ENCODE assay signal across 8 cellular contexts in the genomic region with DNA sequence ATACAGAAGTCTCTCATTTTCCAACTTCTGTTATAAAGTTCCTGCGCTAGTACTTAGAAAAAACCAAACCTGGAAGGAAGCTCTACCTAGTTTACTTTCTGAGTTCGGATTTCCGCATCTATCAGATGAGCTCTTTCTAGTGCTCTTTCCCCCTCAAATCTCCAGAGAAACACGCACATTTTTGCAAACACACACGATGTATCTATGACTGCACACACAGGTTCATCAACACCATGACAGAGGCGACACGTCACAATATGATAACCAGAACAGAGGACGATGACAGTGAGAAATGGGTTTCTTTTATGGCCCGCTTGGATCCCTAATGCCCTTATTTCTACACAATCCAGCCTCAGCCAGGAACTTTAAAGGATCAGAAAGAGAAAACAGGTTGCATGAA. TPM values are rescaled to one million over a fixed set of nuclear protein-coding genes. Genes with fewer than 3 reads are reported as not detected.
DNase-seq lines count a peak whose midpoint lies in the region; ATAC-seq and TF ChIP-seq lines count a peak whose summit lies in the region.

No MANE protein-coding gene starts in this region.

- H3K36me3 ChIP-seq in upper lobe of left lung: no peaks in the 10 kb centered on the region

- H3K27ac ChIP-seq in upper lobe of left lung: peak overlapping the region in 3 of 4 donors; percentile 32 to 63 (median 62)

- peak; percentile 27 for ATAC-seq in HG03159 (IDR thresholded peaks at IDR 0.05; ENCODE audit: unreplicated experiment)
- ATAC-seq in SK-N-SH treated with all-trans-retinoic acid at 6 μM for 48 hours: peak; percentile 43
- ATAC-seq in upper lobe of left lung (ENCODE audit: low FRiP score in 2 of 2): peak; percentile 30 to 50

- H3K4me3 ChIP-seq in cardiac fibroblast (replicated peaks in 1 of 2; ENCODE audit: low read depth in 2 of 2, low read length in 2 of 2) (peak overlapping the region; percentile 13 to 56), upper lobe of left lung (peak overlapping the region; percentile 20 to 59 (median 50))

- H3K4me1 ChIP-seq in upper lobe of left lung: peaks cover 0 to 19% (median 9%) of the 10 kb centered on the region in 4 donors

- peak; percentile 67 for DNase-seq in NCI-H82 (lab: John Stamatoyannopoulos, UW)
- DNase-seq in NCI-H82 treated with DMSO at 0.1 percent for 48 hours (lab: John Stamatoyannopoulos, UW; ENCODE audit: unreplicated experiment): no peak
- peak in 1 of 2 donors; percentile 13 for DNase-seq in cardiac fibroblast (ENCODE audit: low read depth in 2 of 2)
- DNase-seq in midbrain (lab: John Stamatoyannopoulos, UW): peak; percentile 49
- DNase-seq in upper lobe of left lung: no peak
- no peak for DNase-seq in HPDE6-E6E7 (ENCODE audit: extremely low spot score)

- H3K9me3 ChIP-seq in upper lobe of left lung: no peaks in the 10 kb centered on the region

- TF ChIP-seq EP300 in upper lobe of left lung (IDR thresholded peaks at IDR 0.05): no peak

- no peak for TF ChIP-seq POLR2A in upper lobe of left lung (IDR thresholded peaks at IDR 0.05)

- H3K27me3 ChIP-seq in upper lobe of left lung: no peaks in the 10 kb centered on the region

- TF ChIP-seq CTCF in cardiac fibroblast (IDR thresholded peaks at IDR 0.05; ENCODE audit: low read depth, low read length) (no peak), upper lobe of left lung (IDR thresholded peaks at IDR 0.05) (no peak)

- 11 to 12% methylated on average over 9 of the region's 9 CpGs for WGBS in upper lobe of left lung, 2 donors

TF ChIP-seq in SK-N-SH treated with all-trans-retinoic acid at 6 μM for 48 hours, 23 proteins besides CTCF, POLR2A, EP300 and RAD21:
- TF ChIP-seq RARB (CRISPR knock-in tag; IDR thresholded peaks at IDR 0.05) (no peak), ZNF8 (CRISPR knock-in tag; IDR thresholded peaks at IDR 0.05) (no peak), BACH2 (CRISPR knock-in tag; IDR thresholded peaks at IDR 0.05; ENCODE audit: borderline replicate concordance) (no peak), ZC3H10 (CRISPR knock-in tag; IDR thresholded peaks at IDR 0.05) (no peak), ZFP3 (CRISPR knock-in tag; IDR thresholded peaks at IDR 0.05) (no peak), TOX (CRISPR knock-in tag; IDR thresholded peaks at IDR 0.05; ENCODE audit: borderline replicate concordance) (no peak), OSR1 (CRISPR knock-in tag; IDR thresholded peaks at IDR 0.05) (no peak), ISL1 (CRISPR knock-in tag; IDR thresholded peaks at IDR 0.05) (no peak), SNAI2 (CRISPR knock-in tag; IDR thresholded peaks at IDR 0.05) (no peak), CSDC2 (CRISPR knock-in tag; IDR thresholded peaks at IDR 0.05) (no peak), ESRRG (CRISPR knock-in tag; IDR thresholded peaks at IDR 0.05) (no peak), GLIS3 (CRISPR knock-in tag; IDR thresholded peaks at IDR 0.05) (no peak), PPARA (CRISPR knock-in tag; IDR thresholded peaks at IDR 0.05; ENCODE audit: borderline replicate concordance) (no peak), TCF4 (CRISPR knock-in tag; IDR thresholded peaks at IDR 0.05; ENCODE audit: borderline replicate concordance) (no peak), ZNF70 (CRISPR knock-in tag; IDR thresholded peaks at IDR 0.05) (no peak), ARNTL (CRISPR knock-in tag; IDR thresholded peaks at IDR 0.05; ENCODE audit: borderline replicate concordance, low read depth) (no peak)
- TF ChIP-seq, protein P1, sequence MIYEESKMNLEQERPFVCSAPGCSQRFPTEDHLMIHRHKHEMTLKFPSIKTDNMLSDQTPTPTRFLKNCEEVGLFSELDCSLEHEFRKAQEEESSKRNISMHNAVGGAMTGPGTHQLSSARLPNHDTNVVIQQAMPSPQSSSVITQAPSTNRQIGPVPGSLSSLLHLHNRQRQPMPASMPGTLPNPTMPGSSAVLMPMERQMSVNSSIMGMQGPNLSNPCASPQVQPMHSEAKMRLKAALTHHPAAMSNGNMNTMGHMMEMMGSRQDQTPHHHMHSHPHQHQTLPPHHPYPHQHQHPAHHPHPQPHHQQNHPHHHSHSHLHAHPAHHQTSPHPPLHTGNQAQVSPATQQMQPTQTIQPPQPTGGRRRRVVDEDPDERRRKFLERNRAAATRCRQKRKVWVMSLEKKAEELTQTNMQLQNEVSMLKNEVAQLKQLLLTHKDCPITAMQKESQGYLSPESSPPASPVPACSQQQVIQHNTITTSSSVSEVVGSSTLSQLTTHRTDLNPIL (CRISPR knock-in tag; IDR thresholded peaks at IDR 0.05; ENCODE audit: low read depth): no peak
- TF ChIP-seq, protein P2, sequence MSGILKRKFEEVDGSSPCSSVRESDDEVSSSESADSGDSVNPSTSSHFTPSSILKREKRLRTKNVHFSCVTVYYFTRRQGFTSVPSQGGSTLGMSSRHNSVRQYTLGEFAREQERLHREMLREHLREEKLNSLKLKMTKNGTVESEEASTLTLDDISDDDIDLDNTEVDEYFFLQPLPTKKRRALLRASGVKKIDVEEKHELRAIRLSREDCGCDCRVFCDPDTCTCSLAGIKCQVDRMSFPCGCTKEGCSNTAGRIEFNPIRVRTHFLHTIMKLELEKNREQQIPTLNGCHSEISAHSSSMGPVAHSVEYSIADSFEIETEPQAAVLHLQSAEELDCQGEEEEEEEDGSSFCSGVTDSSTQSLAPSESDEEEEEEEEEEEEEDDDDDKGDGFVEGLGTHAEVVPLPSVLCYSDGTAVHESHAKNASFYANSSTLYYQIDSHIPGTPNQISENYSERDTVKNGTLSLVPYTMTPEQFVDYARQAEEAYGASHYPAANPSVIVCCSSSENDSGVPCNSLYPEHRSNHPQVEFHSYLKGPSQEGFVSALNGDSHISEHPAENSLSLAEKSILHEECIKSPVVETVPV (CRISPR knock-in tag; IDR thresholded peaks at IDR 0.05): no peak
- TF ChIP-seq, protein P3, sequence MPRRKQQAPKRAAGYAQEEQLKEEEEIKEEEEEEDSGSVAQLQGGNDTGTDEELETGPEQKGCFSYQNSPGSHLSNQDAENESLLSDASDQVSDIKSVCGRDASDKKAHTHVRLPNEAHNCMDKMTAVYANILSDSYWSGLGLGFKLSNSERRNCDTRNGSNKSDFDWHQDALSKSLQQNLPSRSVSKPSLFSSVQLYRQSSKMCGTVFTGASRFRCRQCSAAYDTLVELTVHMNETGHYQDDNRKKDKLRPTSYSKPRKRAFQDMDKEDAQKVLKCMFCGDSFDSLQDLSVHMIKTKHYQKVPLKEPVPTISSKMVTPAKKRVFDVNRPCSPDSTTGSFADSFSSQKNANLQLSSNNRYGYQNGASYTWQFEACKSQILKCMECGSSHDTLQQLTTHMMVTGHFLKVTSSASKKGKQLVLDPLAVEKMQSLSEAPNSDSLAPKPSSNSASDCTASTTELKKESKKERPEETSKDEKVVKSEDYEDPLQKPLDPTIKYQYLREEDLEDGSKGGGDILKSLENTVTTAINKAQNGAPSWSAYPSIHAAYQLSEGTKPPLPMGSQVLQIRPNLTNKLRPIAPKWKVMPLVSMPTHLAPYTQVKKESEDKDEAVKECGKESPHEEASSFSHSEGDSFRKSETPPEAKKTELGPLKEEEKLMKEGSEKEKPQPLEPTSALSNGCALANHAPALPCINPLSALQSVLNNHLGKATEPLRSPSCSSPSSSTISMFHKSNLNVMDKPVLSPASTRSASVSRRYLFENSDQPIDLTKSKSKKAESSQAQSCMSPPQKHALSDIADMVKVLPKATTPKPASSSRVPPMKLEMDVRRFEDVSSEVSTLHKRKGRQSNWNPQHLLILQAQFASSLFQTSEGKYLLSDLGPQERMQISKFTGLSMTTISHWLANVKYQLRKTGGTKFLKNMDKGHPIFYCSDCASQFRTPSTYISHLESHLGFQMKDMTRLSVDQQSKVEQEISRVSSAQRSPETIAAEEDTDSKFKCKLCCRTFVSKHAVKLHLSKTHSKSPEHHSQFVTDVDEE (CRISPR knock-in tag; IDR thresholded peaks at IDR 0.05): no peak
- TF ChIP-seq, protein P4, sequence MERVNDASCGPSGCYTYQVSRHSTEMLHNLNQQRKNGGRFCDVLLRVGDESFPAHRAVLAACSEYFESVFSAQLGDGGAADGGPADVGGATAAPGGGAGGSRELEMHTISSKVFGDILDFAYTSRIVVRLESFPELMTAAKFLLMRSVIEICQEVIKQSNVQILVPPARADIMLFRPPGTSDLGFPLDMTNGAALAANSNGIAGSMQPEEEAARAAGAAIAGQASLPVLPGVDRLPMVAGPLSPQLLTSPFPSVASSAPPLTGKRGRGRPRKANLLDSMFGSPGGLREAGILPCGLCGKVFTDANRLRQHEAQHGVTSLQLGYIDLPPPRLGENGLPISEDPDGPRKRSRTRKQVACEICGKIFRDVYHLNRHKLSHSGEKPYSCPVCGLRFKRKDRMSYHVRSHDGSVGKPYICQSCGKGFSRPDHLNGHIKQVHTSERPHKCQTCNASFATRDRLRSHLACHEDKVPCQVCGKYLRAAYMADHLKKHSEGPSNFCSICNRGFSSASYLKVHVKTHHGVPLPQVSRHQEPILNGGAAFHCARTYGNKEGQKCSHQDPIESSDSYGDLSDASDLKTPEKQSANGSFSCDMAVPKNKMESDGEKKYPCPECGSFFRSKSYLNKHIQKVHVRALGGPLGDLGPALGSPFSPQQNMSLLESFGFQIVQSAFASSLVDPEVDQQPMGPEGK (CRISPR knock-in tag; IDR thresholded peaks at IDR 0.05; ENCODE audit: borderline replicate concordance): no peak

RNA-seq across cellular contexts. Expression of a gene that starts 0.6 kb away (rescaled TPM):
- 1 to 10 TPM in 2 of 6 donors, under 1 TPM in 3, not detected in 1; 0.33 to 3.1 (median 0.66) TPM for total RNA-seq in upper lobe of left lung

RNA-seq across cellular contexts. Expression of a gene that starts 29.1 kb away (rescaled TPM):
- 100 to 1,000 TPM in 4 of 6 donors, 10 to 100 TPM in 2; 72.3 to 331 (median 129) TPM for total RNA-seq in upper lobe of left lung

Comparison
In these comparisons a context has a peak if more than half of its experiments do, and no peak if none do; other contexts are left out.
1. DNase-seq: peak in NCI-H82 (single experiment) and midbrain (single experiment); none in NCI-H82 treated with DMSO at 0.1 percent for 48 hours (single experiment), upper lobe of left lung (0 of 2) and HPDE6-E6E7 (single experiment).
2. Peak in every context shown above with its lines, with median percentiles within 50 percentile points of each other: ATAC-seq.